Comparison of ENCODE assay signal across 22 cellular contexts in genomic region chr5:41071975-41072374, GRCh38. TPM values are rescaled to one million over a fixed set of nuclear protein-coding genes. Genes with fewer than 3 reads are reported as not detected.
A peak's percentile ranks its signal among the peaks of the same experiment; 100 is the strongest.
DNase-seq lines count a peak whose midpoint lies in the region; FAIRE-seq and TF ChIP-seq lines count a peak whose summit lies in the region.
"Had no signal": no experiment of that assay in that cellular context is flagged by ENCODE, and none has a peak within 500 bp of the region (broad histone marks: within the 10 kb centered on the region; RNA-seq: fewer than 3 reads in every experiment).

No MANE protein-coding gene starts in this region.

- no peaks in the 10 kb centered on the region for H3K27me3 ChIP-seq in fibroblast of lung (ENCODE audit: control insufficient read depth, insufficient read depth, low read length)
- H3K27me3 ChIP-seq: neural progenitor cell had no signal

- DNase-seq in A172 (ENCODE audit: low spot score): peak; percentile 60
- DNase-seq in H54 (ENCODE audit: insufficient read length, low spot score): peak; percentile 6
- DNase-seq in T1000 (lab: John Stamatoyannopoulos, UW): peak; percentile 10
- peak; percentile 59 to 67 for DNase-seq in fibroblast of lung (ENCODE audit: low read depth in 2 of 2)
- DNase-seq in NCI-H1048 (lab: John Stamatoyannopoulos, UW): no peak
- DNase-seq in cerebellum (ENCODE audit: low spot score): no peak
- DNase-seq in inferior parietal cortex (ENCODE audit: extremely low spot score): no peak
- no peak for DNase-seq in midbrain (lab: John Stamatoyannopoulos, UW)
- DNase-seq: activated CD4-positive, alpha-beta T cell treated with anti-CD3 and anti-CD28 coated beads, Interleukin-2, amount 50 U/mL, for 48 hours; endodermal cell; Karpas-422; NCI-H1105 treated with DMSO at 0.1 percent for 48 hours; NCI-H524; stimulated activated CD4-positive, alpha-beta T cell treated with anti-CD3 and anti-CD28 coated beads, Interleukin-4, amount 100 ng/mL, for 24 hours; WERI-Rb-1 had no signal

- no peak overlapping the region for H3K4me2 ChIP-seq in fibroblast of lung (ENCODE audit: extremely low read depth, insufficient read depth, low read length)
- H3K4me2 ChIP-seq: neural progenitor cell had no signal

- TF ChIP-seq POLR2A in H54 (IDR thresholded peaks at IDR 0.05; ENCODE audit: low read depth, low read length): no peak

- no peak for TF ChIP-seq CTCF in fibroblast of lung (conservative IDR thresholded peaks at IDR 0.05 in 1 of 2, IDR thresholded peaks at IDR 0.05 in 1 of 2; ENCODE audit: low read depth in 1 of 2, low read length in 2 of 2)

- no peaks in the 10 kb centered on the region for H3K9me3 ChIP-seq in fibroblast of lung (ENCODE audit: control insufficient read depth, insufficient read depth, low read depth, low read length)
- H3K9me3 ChIP-seq: prostate gland had no signal

- H3K4me3 ChIP-seq in fibroblast of lung (replicated peaks in 1 of 4; ENCODE audit: control extremely low read depth in 1 of 4, insufficient read depth in 1 of 4, low read depth in 3 of 4, low read length in 4 of 4): no peak overlapping the region
- H3K4me3 ChIP-seq: neural progenitor cell, prostate gland had no signal

- H3K36me3 ChIP-seq in fibroblast of lung (ENCODE audit: control insufficient read depth, insufficient read depth, low read length): no peaks in the 10 kb centered on the region
- H3K36me3 ChIP-seq: neural progenitor cell, prostate gland, WERI-Rb-1 had no signal

- no peak overlapping the region for H3K9ac ChIP-seq in fibroblast of lung (ENCODE audit: insufficient read depth, low read length)
- H3K9ac ChIP-seq: neural progenitor cell had no signal

- H4K20me1 ChIP-seq in fibroblast of lung (ENCODE audit: control insufficient read depth, extremely low read depth, insufficient read depth, low read length): no peaks in the 10 kb centered on the region

- no peak overlapping the region for H3K27ac ChIP-seq in fibroblast of lung (ENCODE audit: insufficient read depth, low read length)
- H3K27ac ChIP-seq: neural progenitor cell, prostate gland, WERI-Rb-1 had no signal

- no peaks in the 10 kb centered on the region for H3K79me2 ChIP-seq in fibroblast of lung (ENCODE audit: control insufficient read depth, insufficient read depth, low read length)

- no peaks in the 10 kb centered on the region for H3K4me1 ChIP-seq in fibroblast of lung (ENCODE audit: control insufficient read depth, extremely low read depth, insufficient read depth, low read length)
- H3K4me1 ChIP-seq: neural progenitor cell, prostate gland had no signal

- peak; percentile 53 for FAIRE-seq in H54 (lab: Jason Lieb, UNC)
- FAIRE-seq: A204.1, frontal cortex had no signal

- H2AFZ ChIP-seq in fibroblast of lung (ENCODE audit: low read length): no peak overlapping the region
- H2AFZ ChIP-seq: neural progenitor cell had no signal

RNA-seq across cellular contexts. Expression of gene MROH2B, which starts 0.8 kb away (rescaled TPM):
- not detected in 2 replicates for total RNA-seq in A172 (2014; rRNA removed; shearing (Covaris generic))
- total RNA-seq in fibroblast of lung: not detected in 2 replicates
- polyA plus RNA-seq in fibroblast of lung: not detected in 2 replicates
- not detected in 2 replicates for polyA plus RNA-seq in fibroblast of lung (2012)
- polyA minus RNA-seq in fibroblast of lung (ENCODE audit: low replicate concordance): not detected in 2 replicates
- total RNA-seq in cerebellum: not detected
- total RNA-seq: endodermal cell, frontal cortex, mucosa of gallbladder, subcutaneous adipose tissue, urinary bladder had no signal
- polyA plus RNA-seq: urinary bladder had no signal

Comparison
In these comparisons a context has a peak if more than half of its experiments do, and no peak if none do; other contexts are left out.
1. DNase-seq: peak in A172 (single experiment), H54 (single experiment), T1000 (single experiment) and fibroblast of lung (2 of 2); none in NCI-H1048 (single experiment), cerebellum (single experiment), inferior parietal cortex (single experiment) and midbrain (single experiment).